1 cellular context compared by ENCODE assay signal in genomic region chr1:100074604-100075395, GRCh38.
TF ChIP-seq lines count a peak whose summit lies in the region.

No MANE protein-coding gene starts in this region.

TF ChIP-seq in SK-N-SH treated with all-trans-retinoic acid at 6 μM for 48 hours, 23 proteins besides CTCF, POLR2A, EP300 and RAD21 (continued from another document):
- no peak for TF ChIP-seq CREB5 (CRISPR knock-in tag; IDR thresholded peaks at IDR 0.05; ENCODE audit: low read depth)
- TF ChIP-seq GLIS3 (CRISPR knock-in tag; IDR thresholded peaks at IDR 0.05), result no peak
- TF ChIP-seq ZNF8 (CRISPR knock-in tag; IDR thresholded peaks at IDR 0.05), result no peak
